ENCODE assay signal across 14 cellular contexts in the genomic region with DNA sequence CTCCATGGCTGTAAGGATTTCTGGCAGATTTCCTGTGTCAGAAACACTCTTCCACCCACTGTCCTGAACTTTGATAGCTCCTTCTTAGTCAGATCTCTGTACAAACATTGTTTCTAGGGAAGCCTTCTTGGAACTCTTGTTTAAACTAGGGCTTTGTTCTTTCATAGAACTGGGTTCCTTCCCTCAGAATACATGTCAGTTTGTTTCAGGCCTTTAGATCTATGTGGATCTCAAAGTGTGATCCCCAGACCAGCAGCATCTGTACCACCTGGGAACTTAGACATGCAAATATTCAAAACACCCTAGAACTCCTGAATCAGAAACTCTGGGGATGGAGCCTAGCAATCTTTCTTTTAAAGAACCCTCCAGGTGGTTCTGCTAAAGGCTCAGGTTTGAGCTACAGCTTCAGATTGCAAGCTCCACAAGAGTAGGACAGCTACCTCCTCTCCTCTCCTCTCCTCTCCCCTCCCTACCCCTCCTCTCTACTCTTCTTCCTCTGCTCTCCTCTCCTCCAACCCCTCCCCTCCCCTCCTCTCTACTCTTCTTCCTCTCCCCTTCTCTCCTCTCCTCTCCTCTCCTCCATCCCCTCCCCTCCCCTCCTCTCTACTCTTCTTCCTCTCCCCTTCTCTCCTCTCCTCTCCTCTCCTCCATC. TPM values are rescaled to one million over a fixed set of nuclear protein-coding genes. Genes with fewer than 3 reads are reported as not detected.
A peak's percentile ranks its signal among the peaks of the same experiment; 100 is the strongest.
DNase-seq lines count a peak whose midpoint lies in the region; ATAC-seq and TF ChIP-seq lines count a peak whose summit lies in the region.
"Had no signal": no experiment of that assay in that cellular context is flagged by ENCODE, and none has a peak within 500 bp of the region (broad histone marks: within the 10 kb centered on the region; RNA-seq: fewer than 3 reads in every experiment).

No MANE protein-coding gene starts in this region.

- H3K27ac Mint-ChIP-seq in activated CD8-positive, alpha-beta memory T cell treated with anti-CD3 and anti-CD28 coated beads, Interleukin-2, amount 10 ng/mL, durations not matched to agents 7 days and 5 days, result no peak overlapping the region
- no peak overlapping the region for H3K27ac Mint-ChIP-seq in CD8-positive, alpha-beta T cell
- H3K27ac Mint-ChIP-seq: activated T-helper 1 cell treated with anti-CD3 and anti-CD28 coated beads, Interleukin-12 subunit alpha, Interleukin-12 subunit beta, Interleukin-2, Interleukin-4 antibody, amounts not matched to agents 30 ng/mL and 10 ng/mL and 1 ng/mL, durations not matched to agents 14 hours and 24 hours and 36 hours had no signal

- H3K9me3 Mint-ChIP-seq in activated CD8-positive, alpha-beta memory T cell treated with anti-CD3 and anti-CD28 coated beads, Interleukin-2, amount 10 ng/mL, durations not matched to agents 7 days and 5 days (ENCODE audit: low read depth), result no peaks in the 10 kb centered on the region
- no peaks in the 10 kb centered on the region for H3K9me3 Mint-ChIP-seq in CD8-positive, alpha-beta T cell
- H3K9me3 Mint-ChIP-seq: activated T-helper 1 cell treated with anti-CD3 and anti-CD28 coated beads, Interleukin-12 subunit alpha, Interleukin-12 subunit beta, Interleukin-2, Interleukin-4 antibody, amounts not matched to agents 30 ng/mL and 10 ng/mL and 1 ng/mL, durations not matched to agents 14 hours and 24 hours and 36 hours had no signal

- H3K4me3 Mint-ChIP-seq in activated CD8-positive, alpha-beta memory T cell treated with anti-CD3 and anti-CD28 coated beads, Interleukin-2, amount 10 ng/mL, durations not matched to agents 7 days and 5 days, result no peak overlapping the region
- H3K4me3 Mint-ChIP-seq in CD8-positive, alpha-beta T cell, result no peak overlapping the region
- H3K4me3 Mint-ChIP-seq: activated T-helper 1 cell treated with anti-CD3 and anti-CD28 coated beads, Interleukin-12 subunit alpha, Interleukin-12 subunit beta, Interleukin-2, Interleukin-4 antibody, amounts not matched to agents 30 ng/mL and 10 ng/mL and 1 ng/mL, durations not matched to agents 14 hours and 24 hours and 36 hours had no signal

- H4K20me1 ChIP-seq in BLaER1 (no peaks in the 10 kb centered on the region), hepatocyte (ENCODE audit: insufficient read depth, poor library complexity, severe bottlenecking) (no peaks in the 10 kb centered on the region)

- peaks cover 4% of the 10 kb centered on the region for H3K27me3 Mint-ChIP-seq in activated CD8-positive, alpha-beta memory T cell treated with anti-CD3 and anti-CD28 coated beads, Interleukin-2, amount 10 ng/mL, durations not matched to agents 7 days and 5 days
- H3K27me3 Mint-ChIP-seq in CD8-positive, alpha-beta T cell (ENCODE audit: low read depth), result no peaks in the 10 kb centered on the region

- DNase-seq in LoVo (ENCODE audit: low spot score) (peak; percentile 42), hepatocyte (ENCODE audit: low spot score) (peak; percentile 34), kidney glomerular epithelial cell (lab: John Stamatoyannopoulos, UW) (no peak)
- DNase-seq in activated CD8-positive, alpha-beta memory T cell treated with anti-CD3 and anti-CD28 coated beads, Interleukin-2, amount 10 ng/mL, durations not matched to agents 7 days and 5 days, result no peak
- no peak for DNase-seq in central memory CD4-positive, alpha-beta T cell
- no peak for DNase-seq in CD8-positive, alpha-beta T cell
- DNase-seq: caudate nucleus, foreskin keratinocyte, tibial artery had no signal

- no peaks in the 10 kb centered on the region for H3K36me3 ChIP-seq in BLaER1
- H3K36me3 ChIP-seq in hepatocyte (replicated peaks; ENCODE audit: insufficient read depth, low read depth), result no peaks in the 10 kb centered on the region
- no peaks in the 10 kb centered on the region for H3K36me3 ChIP-seq in CD8-positive, alpha-beta T cell (ENCODE audit: insufficient read depth, low read length)
- H3K36me3 ChIP-seq: tibial artery had no signal

- ATAC-seq in GM19328 (IDR thresholded peaks at IDR 0.05; ENCODE audit: unreplicated experiment), result peak; percentile 32
- ATAC-seq in activated CD8-positive, alpha-beta memory T cell treated with anti-CD3 and anti-CD28 coated beads, Interleukin-2, amount 10 ng/mL, durations not matched to agents 7 days and 5 days, result no peak
- no peak for ATAC-seq in CD8-positive, alpha-beta T cell
- ATAC-seq: foreskin keratinocyte, left lobe of liver had no signal

- H3K4me3 ChIP-seq in BLaER1 (no peak overlapping the region), hepatocyte (no peak overlapping the region)
- no peak overlapping the region for H3K4me3 ChIP-seq in CD8-positive, alpha-beta T cell (ENCODE audit: low read depth, low read length)
- H3K4me3 ChIP-seq: tibial artery had no signal

- CTCF ChIA-PET in activated CD8-positive, alpha-beta memory T cell treated with anti-CD3 and anti-CD28 coated beads, Interleukin-2, amount 10 ng/mL, durations not matched to agents 7 days and 5 days (lab: Charles Lee), result no interaction called here
- CTCF ChIA-PET in CD8-positive, alpha-beta T cell (lab: Charles Lee), result no interaction called here

- peaks cover 2% of the 10 kb centered on the region for H3K79me2 ChIP-seq in hepatocyte

- no peaks in the 10 kb centered on the region for H3K27me3 ChIP-seq in BLaER1
- H3K27me3 ChIP-seq in hepatocyte, result no peaks in the 10 kb centered on the region
- H3K27me3 ChIP-seq in CD8-positive, alpha-beta T cell (ENCODE audit: insufficient read depth, low read length), result no peaks in the 10 kb centered on the region
- H3K27me3 ChIP-seq: foreskin keratinocyte, tibial artery had no signal

- no peak for TF ChIP-seq CTCF in hepatocyte (IDR thresholded peaks at IDR 0.05; ENCODE audit: poor library complexity)
- no peak for TF ChIP-seq CTCF in CD8-positive, alpha-beta T cell (IDR thresholded peaks at IDR 0.05)

- H3K4me1 Mint-ChIP-seq in activated CD8-positive, alpha-beta memory T cell treated with anti-CD3 and anti-CD28 coated beads, Interleukin-2, amount 10 ng/mL, durations not matched to agents 7 days and 5 days, result peaks cover 3% of the 10 kb centered on the region
- peaks cover 17% of the 10 kb centered on the region for H3K4me1 Mint-ChIP-seq in CD8-positive, alpha-beta T cell (ENCODE audit: low read depth)

- H3K4me1 ChIP-seq in BLaER1 (peaks cover 27% of the 10 kb centered on the region), hepatocyte (ENCODE audit: insufficient read depth) (peaks cover 50% of the 10 kb centered on the region)
- H3K4me1 ChIP-seq in CD8-positive, alpha-beta T cell (ENCODE audit: insufficient read depth, low read length), result no peaks in the 10 kb centered on the region

- no peak overlapping the region for H2AFZ ChIP-seq in hepatocyte

- H3K9ac ChIP-seq in BLaER1, result no peak overlapping the region

- H3K27ac ChIP-seq in BLaER1, result no peak overlapping the region
- H3K27ac ChIP-seq in hepatocyte, result peak overlapping the region; percentile 96
- no peak overlapping the region for H3K27ac ChIP-seq in CD8-positive, alpha-beta T cell (ENCODE audit: low read depth, low read length)
- H3K27ac ChIP-seq: foreskin keratinocyte, tibial artery had no signal

- no peaks in the 10 kb centered on the region for H3K36me3 Mint-ChIP-seq in activated CD8-positive, alpha-beta memory T cell treated with anti-CD3 and anti-CD28 coated beads, Interleukin-2, amount 10 ng/mL, durations not matched to agents 7 days and 5 days
- no peaks in the 10 kb centered on the region for H3K36me3 Mint-ChIP-seq in CD8-positive, alpha-beta T cell

- H3K4me2 ChIP-seq in BLaER1 (peak overlapping the region; percentile 54; the same call in 1 of the 2 replicates), hepatocyte (peak overlapping the region; percentile 57)

- H3K9me2 ChIP-seq in hepatocyte (replicated peaks; ENCODE audit: insufficient read depth), result no peaks in the 10 kb centered on the region

- POLR2A ChIA-PET in CD8-positive, alpha-beta T cell (lab: Charles Lee), result no interaction called here

- intact Hi-C loops in CD8-positive, alpha-beta T cell (cut with DNase I, micrococcal nuclease), result no loop called here

- H3K9me3 ChIP-seq in BLaER1, result no peaks in the 10 kb centered on the region
- H3K9me3 ChIP-seq in hepatocyte (ENCODE audit: low read depth), result no peaks in the 10 kb centered on the region
- no peaks in the 10 kb centered on the region for H3K9me3 ChIP-seq in CD8-positive, alpha-beta T cell (ENCODE audit: low read length)
- H3K9me3 ChIP-seq: tibial artery had no signal

RNA-seq across cellular contexts. Expression of gene RASSF6, which starts 12.7 kb away (rescaled TPM):
- 6.0 and 6.5 TPM in 2 replicates for total RNA-seq in hepatocyte
- 2.1 and 3.0 TPM in 2 replicates for polyA plus RNA-seq in hepatocyte
- not detected for total RNA-seq in activated CD8-positive, alpha-beta memory T cell treated with anti-CD3 and anti-CD28 coated beads, Interleukin-2, amount 10 ng/mL, durations not matched to agents 7 days and 5 days
- total RNA-seq in CD8-positive, alpha-beta T cell, result not detected
- total RNA-seq: activated T-helper 1 cell treated with anti-CD3 and anti-CD28 coated beads, Interleukin-12 subunit alpha, Interleukin-12 subunit beta, Interleukin-2, Interleukin-4 antibody, amounts not matched to agents 30 ng/mL and 10 ng/mL and 1 ng/mL, durations not matched to agents 14 hours and 24 hours and 36 hours; pulmonary artery endothelial cell had no signal

Comparison
In these comparisons a context has a peak if more than half of its experiments do, and no peak if none do; other contexts are left out.
1. DNase-seq: peak in LoVo (single experiment) and hepatocyte (single experiment); none in activated CD8-positive, alpha-beta memory T cell treated with anti-CD3 and anti-CD28 coated beads, Interleukin-2, amount 10 ng/mL, durations not matched to agents 7 days and 5 days (single experiment), central memory CD4-positive, alpha-beta T cell (single experiment), CD8-positive, alpha-beta T cell (0 of 7) and kidney glomerular epithelial cell (single experiment).